Comparison of ENCODE assay signal across 8 cellular contexts in genomic region chr4:6546681-6547447, GRCh38. TPM values are rescaled to one million over a fixed set of nuclear protein-coding genes. Genes with fewer than 3 reads are reported as not detected.
DNase-seq lines count a peak whose midpoint lies in the region; ATAC-seq and TF ChIP-seq lines count a peak whose summit lies in the region.

No MANE protein-coding gene starts in this region.

- H3K36me3 ChIP-seq in NT2/D1 (ENCODE audit: insufficient read depth, insufficient read length, low read length) (no peaks in the 10 kb centered on the region), upper lobe of right lung (no peaks in the 10 kb centered on the region)

- H3K9ac ChIP-seq in NT2/D1 (ENCODE audit: insufficient read length, low read depth) = no peak overlapping the region

- peak; percentile 90 for DNase-seq in DMS53 (lab: John Stamatoyannopoulos, UW)
- peak; percentile 80 for DNase-seq in NT2/D1 (ENCODE audit: low read depth, low spot score)
- peak; percentile 18 for DNase-seq in activated T-cell treated with anti-CD3 and anti-CD28 coated beads, Interleukin-2, amount 50 U/mL, for 4 hours
- peak; percentile 75 for DNase-seq in fibroblast of peridontal ligament (ENCODE audit: extremely low read depth)
- peak in 34 of 56 donors; percentile 6 to 74 (median 30) for DNase-seq in nucleus accumbens (lab: John Stamatoyannopoulos, UW)
- DNase-seq in upper lobe of right lung = no peak

- peaks cover 16% of the 10 kb centered on the region for H3K27me3 ChIP-seq in NT2/D1 (ENCODE audit: insufficient read depth, insufficient read length)
- no peaks in the 10 kb centered on the region for H3K27me3 ChIP-seq in upper lobe of right lung

- H3K27me3 Mint-ChIP-seq in activated T-cell treated with anti-CD3 and anti-CD28 coated beads, Interleukin-2, amount 50 U/mL, for 4 hours (ENCODE audit: low read depth) = peaks cover 30% of the 10 kb centered on the region

- TF ChIP-seq CTCF in upper lobe of right lung (IDR thresholded peaks at IDR 0.05) = peak; percentile 80

- H3K27ac ChIP-seq in upper lobe of right lung = no peak overlapping the region

- H3K4me1 ChIP-seq in NT2/D1 (ENCODE audit: insufficient read depth, insufficient read length) (peaks cover 3% of the 10 kb centered on the region), upper lobe of right lung (no peaks in the 10 kb centered on the region)

- H3K9me3 Mint-ChIP-seq in activated T-cell treated with anti-CD3 and anti-CD28 coated beads, Interleukin-2, amount 50 U/mL, for 4 hours = peaks cover 3% of the 10 kb centered on the region

- no peaks in the 10 kb centered on the region for H3K36me3 Mint-ChIP-seq in activated T-cell treated with anti-CD3 and anti-CD28 coated beads, Interleukin-2, amount 50 U/mL, for 4 hours (ENCODE audit: insufficient read depth)

- peak; percentile 61 for ATAC-seq in HG03139 (IDR thresholded peaks at IDR 0.05; ENCODE audit: unreplicated experiment)
- ATAC-seq in activated T-cell treated with anti-CD3 and anti-CD28 coated beads, Interleukin-2, amount 50 U/mL, for 4 hours = peak in 1 of 2 donors; percentile 77
- ATAC-seq in upper lobe of right lung = peak; percentile 81
- no peak for ATAC-seq in GM19395 (IDR thresholded peaks at IDR 0.05; ENCODE audit: unreplicated experiment)

- H3K9me3 ChIP-seq in NT2/D1 (ENCODE audit: insufficient read depth, low read length) (peaks cover 10% of the 10 kb centered on the region; the same call in 1 of the 2 replicates), upper lobe of right lung (no peaks in the 10 kb centered on the region)

- H3K4me1 Mint-ChIP-seq in activated T-cell treated with anti-CD3 and anti-CD28 coated beads, Interleukin-2, amount 50 U/mL, for 4 hours (ENCODE audit: low read depth) = no peaks in the 10 kb centered on the region

- intact Hi-C loops in upper lobe of right lung (cut with DNase I) = no loop called here

- no peak overlapping the region for H3K4me3 Mint-ChIP-seq in activated T-cell treated with anti-CD3 and anti-CD28 coated beads, Interleukin-2, amount 50 U/mL, for 4 hours

- H3K4me3 ChIP-seq in NT2/D1 (ENCODE audit: insufficient read length, low read depth) (no peak overlapping the region), upper lobe of right lung (no peak overlapping the region)

RNA-seq across cellular contexts. Expression of gene MAN2B2, which starts 28.1 kb away (rescaled TPM):
- 10 to 100 TPM; 11.9 to 13.4 (median 12.7) TPM for total RNA-seq in activated T-cell treated with anti-CD3 and anti-CD28 coated beads, Interleukin-2, amount 50 U/mL, for 4 hours
- total RNA-seq in upper lobe of right lung = 39.6 TPM
